ENCODE assay signal across 26 cellular contexts in the genomic region with DNA sequence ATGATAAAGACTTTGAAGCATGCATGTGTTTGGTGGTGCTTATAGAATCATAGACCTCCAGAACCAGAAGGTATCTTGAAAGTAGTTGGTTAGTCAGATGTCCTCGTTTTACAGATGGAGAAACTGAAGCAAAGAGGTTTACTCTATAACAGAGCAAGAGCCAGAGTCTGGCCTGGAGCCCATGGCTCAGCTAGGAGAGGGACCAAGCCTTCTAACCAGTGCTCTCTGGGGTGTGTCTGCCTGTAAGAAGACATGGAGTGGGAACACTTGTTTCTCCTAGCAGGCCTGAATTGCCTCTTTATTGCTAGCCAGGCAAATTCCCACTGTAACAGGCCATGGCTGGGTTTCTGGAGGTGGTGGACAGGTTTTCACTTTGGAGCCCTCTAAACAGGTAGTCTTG.
"Had no signal": no experiment of that assay in that cellular context is flagged by ENCODE, and none has a peak within 500 bp of the region (broad histone marks: within the 10 kb centered on the region; RNA-seq: fewer than 3 reads in every experiment).

No MANE protein-coding gene starts in this region.

- H3K4me3 ChIP-seq: stomach, suprapubic skin, testis, thoracic aorta, tibial artery, tibial nerve, transverse colon, upper lobe of left lung, upper lobe of right lung, uterus, vagina had no signal

- H3K4me1 ChIP-seq: suprapubic skin, testis, tibial nerve, transverse colon, upper lobe of left lung, upper lobe of right lung, uterus had no signal

- H3K27ac ChIP-seq: stomach, suprapubic skin, testis, thoracic aorta, tibial artery, tibial nerve, transverse colon, upper lobe of left lung, upper lobe of right lung, uterus, vagina had no signal

- H3K27me3 ChIP-seq: stomach, suprapubic skin, testis, tibial artery, tibial nerve, transverse colon, upper lobe of left lung, upper lobe of right lung, uterus, vagina had no signal

- H3K4me1 Mint-ChIP-seq: stimulated activated effector memory CD8-positive, alpha-beta T cell treated with anti-CD3 and anti-CD28 coated beads, Interleukin-12 subunit alpha, Interleukin-12 subunit beta, amount 100 ng/mL, for 72 hours; stimulated activated memory B cell treated with anti-CD40 and anti-IgM and Interleukin-4, amounts not matched to agents 10 μg/mL and 1 μg/mL and 100 μg/mL, for 72 hours; stimulated activated naive CD8-positive, alpha-beta T cell treated with anti-CD3 and anti-CD28 coated beads, Interleukin-15, amount 100 ng/mL, for 72 hours had no signal

- H3K36me3 Mint-ChIP-seq: stimulated activated effector memory CD8-positive, alpha-beta T cell treated with anti-CD3 and anti-CD28 coated beads, Interleukin-12 subunit alpha, Interleukin-12 subunit beta, amount 100 ng/mL, for 72 hours; stimulated activated memory B cell treated with anti-CD40 and anti-IgM and Interleukin-4, amounts not matched to agents 10 μg/mL and 1 μg/mL and 100 μg/mL, for 72 hours; type B pancreatic cell had no signal

- H3K9me3 ChIP-seq: stomach, suprapubic skin, testis, thoracic aorta, tibial artery, tibial nerve, transverse colon, upper lobe of left lung, upper lobe of right lung, uterus, vagina had no signal

- ATAC-seq: stimulated activated effector memory CD8-positive, alpha-beta T cell treated with anti-CD3 and anti-CD28 coated beads, Interleukin-12 subunit alpha, Interleukin-12 subunit beta, amount 100 ng/mL, for 72 hours; stimulated activated memory B cell treated with anti-CD40 and anti-IgM and Interleukin-4, amounts not matched to agents 10 μg/mL and 1 μg/mL and 100 μg/mL, for 72 hours; stimulated activated naive B cell treated with anti-CD40 and anti-IgM and Interleukin-4, amounts not matched to agents 10 μg/mL and 1 μg/mL and 100 μg/mL, for 72 hours; stimulated activated naive CD8-positive, alpha-beta T cell treated with anti-CD3 and anti-CD28 coated beads, Interleukin-15, amount 100 ng/mL, for 72 hours; upper lobe of right lung had no signal

- H3K9me3 Mint-ChIP-seq: stimulated activated effector memory CD8-positive, alpha-beta T cell treated with anti-CD3 and anti-CD28 coated beads, Interleukin-12 subunit alpha, Interleukin-12 subunit beta, amount 100 ng/mL, for 72 hours had no signal

- DNase-seq: stimulated activated CD4-positive, alpha-beta T cell treated with anti-CD3 and anti-CD28 coated beads, Interleukin-2, amount 100 ng/mL, for 24 hours; stimulated activated CD4-positive, alpha-beta T cell treated with anti-CD3 and anti-CD28 coated beads, Interleukin-2, amount 100 ng/mL, for 48 hours; stimulated activated CD4-positive, alpha-beta T cell treated with anti-CD3 and anti-CD28 coated beads, Interleukin-4, amount 100 ng/mL, for 1 hour; stimulated activated CD4-positive, alpha-beta T cell treated with anti-CD3 and anti-CD28 coated beads, Interleukin-4, amount 100 ng/mL, for 24 hours; stimulated activated CD4-positive, alpha-beta T cell treated with anti-CD3 and anti-CD28 coated beads, Interleukin-4, amount 100 ng/mL, for 4 hours; stimulated activated CD8-positive, alpha-beta memory T cell treated with anti-CD3 and anti-CD28 coated beads, Interleukin-4, amount 100 ng/mL, for 48 hours; stimulated activated naive B cell treated with anti-CD40 and anti-IgM and Interleukin-4, amounts not matched to agents 10 μg/mL and 1 μg/mL and 100 μg/mL, for 72 hours; stimulated activated naive CD4-positive, alpha-beta T cell; stimulated activated naive CD4-positive, alpha-beta T cell treated with Interleukin-2 at 50 U/mL for 16 hours; stimulated activated naive CD8-positive, alpha-beta T cell treated with anti-CD3 and anti-CD28 coated beads, Interleukin-15, amount 100 ng/mL, for 72 hours; stomach; substantia nigra; testis; tibial artery; transverse colon; upper lobe of left lung; upper lobe of right lung; uterus had no signal

- H3K27ac Mint-ChIP-seq: stimulated activated effector memory CD8-positive, alpha-beta T cell treated with anti-CD3 and anti-CD28 coated beads, Interleukin-12 subunit alpha, Interleukin-12 subunit beta, amount 100 ng/mL, for 72 hours; stimulated activated memory B cell treated with anti-CD40 and anti-IgM and Interleukin-4, amounts not matched to agents 10 μg/mL and 1 μg/mL and 100 μg/mL, for 72 hours; stimulated activated naive B cell treated with anti-CD40 and anti-IgM and Interleukin-4, amounts not matched to agents 10 μg/mL and 1 μg/mL and 100 μg/mL, for 72 hours; stimulated activated naive CD8-positive, alpha-beta T cell treated with anti-CD3 and anti-CD28 coated beads, Interleukin-15, amount 100 ng/mL, for 72 hours; stimulated activated naive CD8-positive, alpha-beta T cell treated with anti-CD3 and anti-CD28 coated beads, Interleukin-15, Interleukin-2, amounts not matched to agents 100 ng/mL and 50 ng/mL, for 24 hours; type B pancreatic cell had no signal

- H3K36me3 ChIP-seq: stomach, suprapubic skin, thoracic aorta, tibial artery, tibial nerve, transverse colon, upper lobe of left lung, upper lobe of right lung, uterus, vagina had no signal

- H3K27me3 Mint-ChIP-seq: stimulated activated memory B cell treated with anti-CD40 and anti-IgM and Interleukin-4, amounts not matched to agents 10 μg/mL and 1 μg/mL and 100 μg/mL, for 72 hours; stimulated activated naive CD8-positive, alpha-beta T cell treated with anti-CD3 and anti-CD28 coated beads, Interleukin-15, amount 100 ng/mL, for 72 hours; stimulated activated naive CD8-positive, alpha-beta T cell treated with anti-CD3 and anti-CD28 coated beads, Interleukin-15, Interleukin-2, amounts not matched to agents 100 ng/mL and 50 ng/mL, for 24 hours; type B pancreatic cell had no signal

- H3K4me3 Mint-ChIP-seq: stimulated activated effector memory CD8-positive, alpha-beta T cell treated with anti-CD3 and anti-CD28 coated beads, Interleukin-12 subunit alpha, Interleukin-12 subunit beta, amount 100 ng/mL, for 72 hours; stimulated activated memory B cell treated with anti-CD40 and anti-IgM and Interleukin-4, amounts not matched to agents 10 μg/mL and 1 μg/mL and 100 μg/mL, for 72 hours; stimulated activated naive B cell treated with anti-CD40 and anti-IgM and Interleukin-4, amounts not matched to agents 10 μg/mL and 1 μg/mL and 100 μg/mL, for 72 hours; stimulated activated naive CD8-positive, alpha-beta T cell treated with anti-CD3 and anti-CD28 coated beads, Interleukin-15, amount 100 ng/mL, for 72 hours; stimulated activated naive CD8-positive, alpha-beta T cell treated with anti-CD3 and anti-CD28 coated beads, Interleukin-15, Interleukin-2, amounts not matched to agents 100 ng/mL and 50 ng/mL, for 24 hours; type B pancreatic cell had no signal
